1 cellular context compared by ENCODE assay signal in the genomic region with DNA sequence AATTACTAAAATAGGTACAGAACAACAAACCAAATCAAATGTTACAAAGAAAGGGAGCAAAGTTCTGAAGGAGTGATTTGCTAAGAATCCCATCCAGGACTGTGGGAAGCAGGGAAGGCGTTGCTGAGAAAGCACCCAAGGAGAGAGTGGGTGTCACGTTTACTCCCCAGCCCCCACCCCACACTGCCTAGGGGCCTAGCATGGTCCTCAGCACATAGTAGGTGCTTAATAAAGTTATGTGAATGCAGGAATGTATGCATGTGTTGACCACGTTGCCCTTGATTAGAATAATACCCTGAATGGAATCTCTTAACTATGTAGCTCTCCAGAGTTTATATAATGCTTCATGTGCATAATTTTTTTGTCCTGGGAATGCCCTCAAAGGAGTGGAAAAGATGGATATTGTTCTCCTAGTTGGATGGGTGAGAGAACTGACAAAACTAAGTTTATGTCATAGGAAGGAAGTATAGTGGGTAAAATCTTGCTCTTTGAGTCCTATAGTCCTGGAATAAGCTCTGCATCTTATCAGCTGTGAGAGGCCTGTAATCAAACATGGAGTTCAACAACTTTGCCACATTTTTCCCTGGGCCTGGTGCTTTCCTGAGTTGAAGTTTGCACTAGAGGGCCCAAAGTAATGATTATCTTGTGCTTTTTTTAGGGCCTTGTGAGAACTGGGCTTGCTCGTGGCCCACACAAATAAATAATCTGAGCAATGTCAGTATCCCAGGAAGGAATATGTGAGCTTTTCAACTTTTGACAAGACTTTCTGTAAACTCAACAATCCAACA.
TF ChIP-seq lines count a peak whose summit lies in the region.

No MANE protein-coding gene starts in this region.

TF ChIP-seq in K562, 482 proteins besides CTCF, POLR2A, EP300 and RAD21 (continued from another document):
- TF ChIP-seq, protein P1, sequence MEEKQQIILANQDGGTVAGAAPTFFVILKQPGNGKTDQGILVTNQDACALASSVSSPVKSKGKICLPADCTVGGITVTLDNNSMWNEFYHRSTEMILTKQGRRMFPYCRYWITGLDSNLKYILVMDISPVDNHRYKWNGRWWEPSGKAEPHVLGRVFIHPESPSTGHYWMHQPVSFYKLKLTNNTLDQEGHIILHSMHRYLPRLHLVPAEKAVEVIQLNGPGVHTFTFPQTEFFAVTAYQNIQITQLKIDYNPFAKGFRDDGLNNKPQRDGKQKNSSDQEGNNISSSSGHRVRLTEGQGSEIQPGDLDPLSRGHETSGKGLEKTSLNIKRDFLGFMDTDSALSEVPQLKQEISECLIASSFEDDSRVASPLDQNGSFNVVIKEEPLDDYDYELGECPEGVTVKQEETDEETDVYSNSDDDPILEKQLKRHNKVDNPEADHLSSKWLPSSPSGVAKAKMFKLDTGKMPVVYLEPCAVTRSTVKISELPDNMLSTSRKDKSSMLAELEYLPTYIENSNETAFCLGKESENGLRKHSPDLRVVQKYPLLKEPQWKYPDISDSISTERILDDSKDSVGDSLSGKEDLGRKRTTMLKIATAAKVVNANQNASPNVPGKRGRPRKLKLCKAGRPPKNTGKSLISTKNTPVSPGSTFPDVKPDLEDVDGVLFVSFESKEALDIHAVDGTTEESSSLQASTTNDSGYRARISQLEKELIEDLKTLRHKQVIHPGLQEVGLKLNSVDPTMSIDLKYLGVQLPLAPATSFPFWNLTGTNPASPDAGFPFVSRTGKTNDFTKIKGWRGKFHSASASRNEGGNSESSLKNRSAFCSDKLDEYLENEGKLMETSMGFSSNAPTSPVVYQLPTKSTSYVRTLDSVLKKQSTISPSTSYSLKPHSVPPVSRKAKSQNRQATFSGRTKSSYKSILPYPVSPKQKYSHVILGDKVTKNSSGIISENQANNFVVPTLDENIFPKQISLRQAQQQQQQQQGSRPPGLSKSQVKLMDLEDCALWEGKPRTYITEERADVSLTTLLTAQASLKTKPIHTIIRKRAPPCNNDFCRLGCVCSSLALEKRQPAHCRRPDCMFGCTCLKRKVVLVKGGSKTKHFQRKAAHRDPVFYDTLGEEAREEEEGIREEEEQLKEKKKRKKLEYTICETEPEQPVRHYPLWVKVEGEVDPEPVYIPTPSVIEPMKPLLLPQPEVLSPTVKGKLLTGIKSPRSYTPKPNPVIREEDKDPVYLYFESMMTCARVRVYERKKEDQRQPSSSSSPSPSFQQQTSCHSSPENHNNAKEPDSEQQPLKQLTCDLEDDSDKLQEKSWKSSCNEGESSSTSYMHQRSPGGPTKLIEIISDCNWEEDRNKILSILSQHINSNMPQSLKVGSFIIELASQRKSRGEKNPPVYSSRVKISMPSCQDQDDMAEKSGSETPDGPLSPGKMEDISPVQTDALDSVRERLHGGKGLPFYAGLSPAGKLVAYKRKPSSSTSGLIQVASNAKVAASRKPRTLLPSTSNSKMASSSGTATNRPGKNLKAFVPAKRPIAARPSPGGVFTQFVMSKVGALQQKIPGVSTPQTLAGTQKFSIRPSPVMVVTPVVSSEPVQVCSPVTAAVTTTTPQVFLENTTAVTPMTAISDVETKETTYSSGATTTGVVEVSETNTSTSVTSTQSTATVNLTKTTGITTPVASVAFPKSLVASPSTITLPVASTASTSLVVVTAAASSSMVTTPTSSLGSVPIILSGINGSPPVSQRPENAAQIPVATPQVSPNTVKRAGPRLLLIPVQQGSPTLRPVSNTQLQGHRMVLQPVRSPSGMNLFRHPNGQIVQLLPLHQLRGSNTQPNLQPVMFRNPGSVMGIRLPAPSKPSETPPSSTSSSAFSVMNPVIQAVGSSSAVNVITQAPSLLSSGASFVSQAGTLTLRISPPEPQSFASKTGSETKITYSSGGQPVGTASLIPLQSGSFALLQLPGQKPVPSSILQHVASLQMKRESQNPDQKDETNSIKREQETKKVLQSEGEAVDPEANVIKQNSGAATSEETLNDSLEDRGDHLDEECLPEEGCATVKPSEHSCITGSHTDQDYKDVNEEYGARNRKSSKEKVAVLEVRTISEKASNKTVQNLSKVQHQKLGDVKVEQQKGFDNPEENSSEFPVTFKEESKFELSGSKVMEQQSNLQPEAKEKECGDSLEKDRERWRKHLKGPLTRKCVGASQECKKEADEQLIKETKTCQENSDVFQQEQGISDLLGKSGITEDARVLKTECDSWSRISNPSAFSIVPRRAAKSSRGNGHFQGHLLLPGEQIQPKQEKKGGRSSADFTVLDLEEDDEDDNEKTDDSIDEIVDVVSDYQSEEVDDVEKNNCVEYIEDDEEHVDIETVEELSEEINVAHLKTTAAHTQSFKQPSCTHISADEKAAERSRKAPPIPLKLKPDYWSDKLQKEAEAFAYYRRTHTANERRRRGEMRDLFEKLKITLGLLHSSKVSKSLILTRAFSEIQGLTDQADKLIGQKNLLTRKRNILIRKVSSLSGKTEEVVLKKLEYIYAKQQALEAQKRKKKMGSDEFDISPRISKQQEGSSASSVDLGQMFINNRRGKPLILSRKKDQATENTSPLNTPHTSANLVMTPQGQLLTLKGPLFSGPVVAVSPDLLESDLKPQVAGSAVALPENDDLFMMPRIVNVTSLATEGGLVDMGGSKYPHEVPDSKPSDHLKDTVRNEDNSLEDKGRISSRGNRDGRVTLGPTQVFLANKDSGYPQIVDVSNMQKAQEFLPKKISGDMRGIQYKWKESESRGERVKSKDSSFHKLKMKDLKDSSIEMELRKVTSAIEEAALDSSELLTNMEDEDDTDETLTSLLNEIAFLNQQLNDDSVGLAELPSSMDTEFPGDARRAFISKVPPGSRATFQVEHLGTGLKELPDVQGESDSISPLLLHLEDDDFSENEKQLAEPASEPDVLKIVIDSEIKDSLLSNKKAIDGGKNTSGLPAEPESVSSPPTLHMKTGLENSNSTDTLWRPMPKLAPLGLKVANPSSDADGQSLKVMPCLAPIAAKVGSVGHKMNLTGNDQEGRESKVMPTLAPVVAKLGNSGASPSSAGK (IDR thresholded peaks at IDR 0.05): peak; percentile 38; the same call in 1 of the 2 replicates
- 0 out of 2 replicates have a peak, but pooled peaks have one; percentile 24 for TF ChIP-seq EGR1 (conservative IDR thresholded peaks at IDR 0.05)
- peak; percentile 74 for TF ChIP-seq C11orf30 (IDR thresholded peaks at IDR 0.05; ENCODE audit: low read depth)
- no peak for TF ChIP-seq CUX1 (CRISPR knock-in tag; IDR thresholded peaks at IDR 0.05)
- TF ChIP-seq XRCC3 (IDR thresholded peaks at IDR 0.05): no peak
- TF ChIP-seq ZNF316 (IDR thresholded peaks at IDR 0.05): peak; percentile 87
- TF ChIP-seq ILK (tag; IDR thresholded peaks at IDR 0.05; ENCODE audit: borderline replicate concordance, low read depth): peak; percentile 53; the same call in 1 of the 2 replicates
- TF ChIP-seq ID3 (CRISPR knock-in tag; IDR thresholded peaks at IDR 0.05): 0 out of 2 replicates have a peak, but pooled peaks have one; percentile 12
- no peak for TF ChIP-seq ID3 (tag; IDR thresholded peaks at IDR 0.05)
- no peak for TF ChIP-seq KHSRP (IDR thresholded peaks at IDR 0.05)
- TF ChIP-seq ZNF583 (CRISPR knock-in tag; IDR thresholded peaks at IDR 0.05): peak; percentile 78
- no peak for TF ChIP-seq PHB (CRISPR knock-in tag; IDR thresholded peaks at IDR 0.05)
- TF ChIP-seq HOXB6 (CRISPR knock-in tag; IDR thresholded peaks at IDR 0.05; ENCODE audit: borderline replicate concordance): no peak
- no peak for TF ChIP-seq DNMT1 (IDR thresholded peaks at IDR 0.05)
- no peak for TF ChIP-seq ZNF224 (CRISPR knock-in tag; IDR thresholded peaks at IDR 0.05)
- no peak for TF ChIP-seq MCM7 (IDR thresholded peaks at IDR 0.05)
- TF ChIP-seq KLF6 (CRISPR knock-in tag; IDR thresholded peaks at IDR 0.05; ENCODE audit: borderline replicate concordance): 0 out of 2 replicates have a peak, but pooled peaks have one; percentile 15
- no peak for TF ChIP-seq ZNF644 (tag; IDR thresholded peaks at IDR 0.05; ENCODE audit: low read depth)
- no peak for TF ChIP-seq NR2F6 (CRISPR knock-in tag; IDR thresholded peaks at IDR 0.05)
- TF ChIP-seq ZNF41 (CRISPR knock-in tag; conservative IDR thresholded peaks at IDR 0.05): 0 out of 2 replicates have a peak, but pooled peaks have one; percentile 52
- 0 out of 2 replicates have a peak, but pooled peaks have one; percentile 49 for TF ChIP-seq ZNF75A (CRISPR knock-in tag; IDR thresholded peaks at IDR 0.05)
- TF ChIP-seq KAT7 (CRISPR knock-in tag; IDR thresholded peaks at IDR 0.05; ENCODE audit: borderline replicate concordance): no peak
- TF ChIP-seq KAT8 (IDR thresholded peaks at IDR 0.05; ENCODE audit: low read depth): no peak
- TF ChIP-seq ZBTB17 (CRISPR knock-in tag; IDR thresholded peaks at IDR 0.05): peak; percentile 57; the same call in 1 of the 2 replicates
- TF ChIP-seq CREB3L1 (IDR thresholded peaks at IDR 0.05; ENCODE audit: borderline replicate concordance, low read depth): no peak
- TF ChIP-seq, protein P2, sequence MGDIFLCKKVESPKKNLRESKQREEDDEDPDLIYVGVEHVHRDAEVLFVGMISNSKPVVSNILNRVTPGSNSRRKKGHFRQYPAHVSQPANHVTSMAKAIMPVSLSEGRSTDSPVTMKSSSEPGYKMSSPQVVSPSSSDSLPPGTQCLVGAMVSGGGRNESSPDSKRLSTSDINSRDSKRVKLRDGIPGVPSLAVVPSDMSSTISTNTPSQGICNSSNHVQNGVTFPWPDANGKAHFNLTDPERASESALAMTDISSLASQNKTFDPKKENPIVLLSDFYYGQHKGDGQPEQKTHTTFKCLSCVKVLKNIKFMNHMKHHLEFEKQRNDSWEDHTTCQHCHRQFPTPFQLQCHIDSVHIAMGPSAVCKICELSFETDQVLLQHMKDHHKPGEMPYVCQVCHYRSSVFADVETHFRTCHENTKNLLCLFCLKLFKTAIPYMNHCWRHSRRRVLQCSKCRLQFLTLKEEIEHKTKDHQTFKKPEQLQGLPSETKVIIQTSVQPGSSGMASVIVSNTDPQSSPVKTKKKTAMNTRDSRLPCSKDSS (IDR thresholded peaks at IDR 0.05; ENCODE audit: low read depth, partially characterized antibody): no peak
- no peak for TF ChIP-seq MCM2 (IDR thresholded peaks at IDR 0.05; ENCODE audit: low read depth)
- 0 out of 2 replicates have a peak, but pooled peaks have one; percentile 7 for TF ChIP-seq SMARCA5 (IDR thresholded peaks at IDR 0.05)
- no peak for TF ChIP-seq YBX1 (IDR thresholded peaks at IDR 0.05)
- TF ChIP-seq BRF2 (IDR thresholded peaks at IDR 0.05; ENCODE audit: borderline replicate concordance, insufficient read depth, insufficient read length): no peak
- no peak for TF ChIP-seq NR2C1 (IDR thresholded peaks at IDR 0.05)
- TF ChIP-seq NR2C1 (tag; IDR thresholded peaks at IDR 0.05): 0 out of 2 replicates have a peak, but pooled peaks have one; percentile 45
TF ChIP-seq in K562: peak in this region for 27.
